15 cellular contexts compared by ENCODE assay signal in the genomic region with DNA sequence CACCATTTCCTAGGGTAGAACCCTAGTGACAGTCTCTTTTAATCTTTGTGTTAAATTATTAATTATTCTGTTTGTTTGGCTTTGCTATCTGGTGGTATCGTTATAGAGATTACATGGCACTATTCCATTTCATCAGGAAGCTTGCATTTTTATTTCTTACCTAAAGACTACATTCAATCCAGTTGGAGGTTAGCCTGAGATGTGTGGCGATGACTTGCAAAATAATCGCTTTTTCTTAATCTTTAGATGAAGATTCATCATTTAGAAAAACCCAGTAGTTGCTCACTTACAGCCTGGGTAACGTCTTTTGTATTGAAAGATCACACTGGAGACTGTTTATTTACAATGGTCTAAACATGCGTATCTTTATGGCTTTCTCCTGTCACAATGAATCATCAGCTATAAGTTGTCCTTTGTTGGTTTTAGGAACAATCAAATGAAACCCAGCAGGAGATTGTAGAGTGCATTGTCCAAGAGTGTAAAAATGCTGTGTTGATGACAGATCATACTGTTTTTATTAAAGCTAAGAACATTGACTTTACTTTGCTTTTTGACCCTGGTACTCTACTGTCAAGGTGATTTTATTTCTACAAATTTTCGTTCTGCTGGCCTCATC.
DNase-seq lines count a peak whose midpoint lies in the region; ATAC-seq and TF ChIP-seq lines count a peak whose summit lies in the region.
"Had no signal": no experiment of that assay in that cellular context is flagged by ENCODE, and none has a peak within 500 bp of the region (broad histone marks: within the 10 kb centered on the region; RNA-seq: fewer than 3 reads in every experiment).

No MANE protein-coding gene starts in this region.

- no peak overlapping the region for H2BK15ac ChIP-seq in H9 (ENCODE audit: low read depth, low read length)

- no peak for ATAC-seq in PC-3
- ATAC-seq in mucosa of descending colon = peak; percentile 92
- ATAC-seq in omental fat pad (ENCODE audit: low FRiP score) = no peak
- no peak for ATAC-seq in HG02973 (IDR thresholded peaks at IDR 0.05; ENCODE audit: unreplicated experiment)
- ATAC-seq: Right ventricle myocardium inferior had no signal

- TF ChIP-seq CTCF in HFFc6 (IDR thresholded peaks at IDR 0.05) (no peak), PC-3 (conservative IDR thresholded peaks at IDR 0.05; ENCODE audit: low read depth, low read length) (no peak), mucosa of descending colon (IDR thresholded peaks at IDR 0.05) (no peak), H9 (conservative IDR thresholded peaks at IDR 0.05) (no peak), omental fat pad (IDR thresholded peaks at IDR 0.05) (no peak)

- H2BK20ac ChIP-seq in H9 (ENCODE audit: low read depth, low read length, poor library complexity, severe bottlenecking) = no peak overlapping the region

- H2BK5ac ChIP-seq in H9 (ENCODE audit: insufficient read length, low read length) = no peak overlapping the region

- no peak overlapping the region for H3K4ac ChIP-seq in H9 (ENCODE audit: low read depth, low read length)

- no peaks in the 10 kb centered on the region for H3F3A ChIP-seq in PC-3 (ENCODE audit: low read length, unreplicated experiment)

- H3K4me3 ChIP-seq in PC-3 (ENCODE audit: low read length) (no peak overlapping the region), mucosa of descending colon (no peak overlapping the region)

- CTCF ChIA-PET in PC-3 (lab: Charles Lee) = no interaction called here

- no peaks in the 10 kb centered on the region for H3K23me2 ChIP-seq in H9 (ENCODE audit: insufficient read length, low read depth, low read length, poor library complexity, severe bottlenecking)

- no peaks in the 10 kb centered on the region for H3K79me1 ChIP-seq in H9 (ENCODE audit: insufficient read depth, low read depth, low read length, poor library complexity, severe bottlenecking)

- H3K56ac ChIP-seq in H9 (ENCODE audit: insufficient read length, low read depth, low read length) = no peak overlapping the region

- no peak overlapping the region for H3K14ac ChIP-seq in H9 (ENCODE audit: insufficient read depth, low read length)

- H3K4me1 ChIP-seq in PC-3 (ENCODE audit: insufficient read depth, low read length) (no peaks in the 10 kb centered on the region), mucosa of descending colon (ENCODE audit: low read depth) (peaks cover 6% of the 10 kb centered on the region), H9 (ENCODE audit: insufficient read depth, low read length) (no peaks in the 10 kb centered on the region; the same call in 1 of the 2 replicates)
- H3K4me1 ChIP-seq: BE2C had no signal

- H2AK5ac ChIP-seq in H9 (ENCODE audit: insufficient read length, low read length) = no peak overlapping the region

- H3K9me2 ChIP-seq in PC-3 (replicated peaks; ENCODE audit: low read length) = no peaks in the 10 kb centered on the region

- H3K79me2 ChIP-seq in PC-3 (ENCODE audit: low read length) = no peaks in the 10 kb centered on the region
- no peaks in the 10 kb centered on the region for H3K79me2 ChIP-seq in H9 (ENCODE audit: insufficient read depth, low read length)

- no peak overlapping the region for H2BK120ac ChIP-seq in H9 (ENCODE audit: low read depth, low read length, poor library complexity, severe bottlenecking)

- H3K4me1 Mint-ChIP-seq in HFFc6 (ENCODE audit: low read depth) = peaks cover 34% of the 10 kb centered on the region
- H3K4me1 Mint-ChIP-seq in H9 = peaks cover 6 to 8% of the 10 kb centered on the region in 2 experiments
- H3K4me1 Mint-ChIP-seq: neural crest cell had no signal

- H3K9me3 ChIP-seq in PC-3 (ENCODE audit: low read length) (no peaks in the 10 kb centered on the region), mucosa of descending colon (no peaks in the 10 kb centered on the region), H9 (ENCODE audit: control insufficient read depth, low read depth, low read length) (no peaks in the 10 kb centered on the region)
- H3K9me3 ChIP-seq: BE2C had no signal

- no TSS peak for BruUV-seq in PC-3 (replicated peaks; lab: Mats Ljungman, UMichigan)

- H3K23ac ChIP-seq in H9 (ENCODE audit: insufficient read length, low read depth, low read length) = no peak overlapping the region

- POLR2A ChIA-PET in PC-3 (lab: Charles Lee; ENCODE audit: unreplicated experiment) = no interaction called here

- H4K20me1 ChIP-seq in PC-3 (ENCODE audit: low read length) (no peaks in the 10 kb centered on the region), H9 (ENCODE audit: control insufficient read depth, insufficient read depth, insufficient read length) (no peaks in the 10 kb centered on the region)

- no CpG with 5 or more reads among the region's 6 CpGs for WGBS in H9 (ENCODE audit: extremely low coverage, insufficient read length, low lambda C conversion rate)

- no peak overlapping the region for H4K5ac ChIP-seq in H9 (ENCODE audit: insufficient read length, low read depth, low read length)

- H3K36me3 Mint-ChIP-seq in HFFc6 (ENCODE audit: low read depth) = no peaks in the 10 kb centered on the region
- H3K36me3 Mint-ChIP-seq in H9 (ENCODE audit: insufficient read depth in 1 of 3, low read depth in 3 of 3) = no peaks in the 10 kb centered on the region

- no peaks in the 10 kb centered on the region; the same call in 1 of the 2 replicates for H3K27me3 Mint-ChIP-seq in HFFc6 (ENCODE audit: insufficient read depth)
- H3K27me3 Mint-ChIP-seq in H9 (ENCODE audit: low read depth) = no peaks in the 10 kb centered on the region

- peaks cover 34% of the 10 kb centered on the region for H3K27me3 ChIP-seq in PC-3 (ENCODE audit: low read length)
- H3K27me3 ChIP-seq in H9 (ENCODE audit: insufficient read depth, low read length) = no peaks in the 10 kb centered on the region

- H3K4me2 ChIP-seq in PC-3 (ENCODE audit: low read length) (no peak overlapping the region), H9 (ENCODE audit: insufficient read depth, insufficient read length, low read length) (no peak overlapping the region)

- intact Hi-C loops in PC-3 (cut with micrococcal nuclease) (no loop called here), mucosa of descending colon (cut with DNase I, micrococcal nuclease) (no loop called here)

- no peak overlapping the region for H3K9ac ChIP-seq in PC-3 (ENCODE audit: low read length)
- no peak overlapping the region for H3K9ac ChIP-seq in H9 (ENCODE audit: extremely low read depth, insufficient read length, low read length)

- no peak overlapping the region for H2AFZ ChIP-seq in PC-3 (ENCODE audit: low read length)
- H2AFZ ChIP-seq in H9 (ENCODE audit: low read length) = no peak overlapping the region

- peak overlapping the region; percentile 15; the same call in 1 of the 2 replicates for H3K4me3 Mint-ChIP-seq in HFFc6
- no peak overlapping the region for H3K4me3 Mint-ChIP-seq in H9
- H3K4me3 Mint-ChIP-seq: neural crest cell had no signal

- DNase-seq in Daoy (ENCODE audit: low read depth) (peak; percentile 5), HFFc6 (peak; percentile 29), PC-3 (peak; percentile 18), mucosa of descending colon (no peak), H9 (no peak), omental fat pad (ENCODE audit: low spot score) (no peak), HK-2 (ENCODE audit: unreplicated experiment) (no peak)
- DNase-seq: activated CD4-positive, alpha-beta T cell treated with anti-CD3 and anti-CD28 coated beads for 48 hours; anterior cingulate cortex; BE2C; NCI-H1436; stimulated activated CD4-positive, alpha-beta T cell treated with anti-CD3 and anti-CD28 coated beads, Interleukin-12 subunit alpha, Interleukin-12 subunit beta, amount 100 ng/mL, for 4 hours had no signal

- H3K36me3 ChIP-seq in PC-3 (ENCODE audit: low read depth, low read length) = no peaks in the 10 kb centered on the region
- no peaks in the 10 kb centered on the region for H3K36me3 ChIP-seq in mucosa of descending colon (ENCODE audit: low read depth)
- H3K36me3 ChIP-seq: BE2C had no signal

- no peak overlapping the region for H3T11ph ChIP-seq in H9 (ENCODE audit: low read length)

- no peak overlapping the region for H2BK12ac ChIP-seq in H9 (ENCODE audit: insufficient read length, low read depth, low read length)

- H3K18ac ChIP-seq in H9 (ENCODE audit: insufficient read length, low read depth, low read length) = no peak overlapping the region

- H3K27ac Mint-ChIP-seq in HFFc6 = peak overlapping the region; percentile 42; the same call in 1 of the 2 replicates
- H3K27ac Mint-ChIP-seq in H9 = no peak overlapping the region

- no peak overlapping the region for H4K91ac ChIP-seq in H9 (ENCODE audit: insufficient read length, low read depth, low read length)

- H4K8ac ChIP-seq in H9 (replicated peaks; ENCODE audit: insufficient read length, low read depth, low read length) = no peak overlapping the region

- H3K9me3 Mint-ChIP-seq in HFFc6 (no peaks in the 10 kb centered on the region), H9 (no peaks in the 10 kb centered on the region)
- H3K9me3 Mint-ChIP-seq: neural crest cell had no signal

- H3K27ac ChIP-seq in PC-3 (ENCODE audit: low read length) (no peak overlapping the region), H9 (ENCODE audit: insufficient read length, low read depth, low read length) (no peak overlapping the region)

Comparison
In these comparisons a context has a peak if more than half of its experiments do, and no peak if none do; other contexts are left out.
1. DNase-seq: peak in Daoy (single experiment), HFFc6 (single experiment) and PC-3 (single experiment); none in mucosa of descending colon (0 of 3), H9 (single experiment), omental fat pad (single experiment) and HK-2 (single experiment).